Comparison of ENCODE assay signal across 27 cellular contexts in genomic region chr6:32942555-32942954, GRCh38. TPM values are rescaled to one million over a fixed set of nuclear protein-coding genes. Genes with fewer than 3 reads are reported as not detected.
DNase-seq lines count a peak whose midpoint lies in the region; ATAC-seq, FAIRE-seq and TF ChIP-seq lines count a peak whose summit lies in the region.
"Had no signal": no experiment of that assay in that cellular context is flagged by ENCODE, and none has a peak within 500 bp of the region (broad histone marks: within the 10 kb centered on the region; RNA-seq: fewer than 3 reads in every experiment).

No MANE protein-coding gene starts in this region.

- H3K27ac ChIP-seq in CD4-positive, alpha-beta T cell (ENCODE audit: low read depth, low read length) = no peak overlapping the region
- no peak overlapping the region for H3K27ac ChIP-seq in WERI-Rb-1
- H3K27ac ChIP-seq: tibial artery had no signal

- no peaks in the 10 kb centered on the region for H3K27me3 ChIP-seq in CD4-positive, alpha-beta T cell (ENCODE audit: control insufficient read depth, insufficient read depth, low read length)
- no peaks in the 10 kb centered on the region for H3K27me3 ChIP-seq in WERI-Rb-1 (ENCODE audit: insufficient read depth, low read depth, severe bottlenecking)
- H3K27me3 ChIP-seq: body of pancreas had no signal

- H3K4me1 Mint-ChIP-seq in CD4-positive, alpha-beta T cell (ENCODE audit: low read depth) = peaks cover 72% of the 10 kb centered on the region
- H3K4me1 Mint-ChIP-seq in activated T-helper 17 cell treated with anti-CD3 and anti-CD28 coated beads, Interleukin-2, amount 50 U/mL, for 72 hours = peaks cover 35% of the 10 kb centered on the region
- H3K4me1 Mint-ChIP-seq in natural killer cell treated with Interleukin-12 subunit alpha and Interleukin-12 subunit beta and Interleukin-15 and Interleukin-18, amount 100 ng/mL, for 72 hours (ENCODE audit: low read depth in 2 of 2) = peaks cover 59 to 71% of the 10 kb centered on the region in 2 donors
- H3K4me1 Mint-ChIP-seq: endodermal cell had no signal

- no peak for ATAC-seq in CD4-positive, alpha-beta T cell (ENCODE audit: poor library complexity)
- ATAC-seq in activated T-helper 17 cell treated with anti-CD3 and anti-CD28 coated beads, Interleukin-2, amount 50 U/mL, for 72 hours (replicated peaks) = no peak
- no peak for ATAC-seq in natural killer cell treated with Interleukin-12 subunit alpha and Interleukin-12 subunit beta and Interleukin-15 and Interleukin-18, amount 100 ng/mL, for 72 hours
- no peak for ATAC-seq in GM21576 (IDR thresholded peaks at IDR 0.05; ENCODE audit: unreplicated experiment)
- ATAC-seq: body of pancreas; stimulated activated naive CD8-positive, alpha-beta T cell treated with anti-CD3 and anti-CD28 coated beads, Interleukin-15, Interleukin-2, amounts not matched to agents 100 U/mL and 50 U/mL, for 24 hours had no signal

- POLR2A ChIA-PET in CD4-positive, alpha-beta T cell (lab: Charles Lee) = interaction anchor here (2.7 to 7.2 kb wide), 5 partner anchors 8 to 98 kb away, joined by 10 to 325 read pairs (median 17); partner anchors contain the start of genes BRD2, HLA-DMA and PSMB8

- no peak for DNase-seq in CD4-positive, alpha-beta T cell
- no peak for DNase-seq in GM19239 (ENCODE audit: insufficient read length, low spot score)
- DNase-seq in natural killer cell treated with Interleukin-12 subunit alpha and Interleukin-12 subunit beta and Interleukin-15 and Interleukin-18, amount 100 ng/mL, for 72 hours (ENCODE audit: low spot score) = no peak
- no peak for DNase-seq in DMS153 (lab: John Stamatoyannopoulos, UW)
- DNase-seq in WERI-Rb-1 = no peak
- DNase-seq: activated CD4-positive, alpha-beta memory T cell treated with anti-CD3 and anti-CD28 coated beads, Interleukin-2, amount 10 ng/mL, durations not matched to agents 7 days and 5 days; activated naive CD4-positive, alpha-beta T cell treated with Interleukin-2 at 50 U/mL for 16 hours; activated T-cell treated with anti-CD3 and anti-CD28 coated beads, Interleukin-2, amount 50 U/mL, for 1 hour; body of pancreas; endodermal cell; H7; KBM-7; kidney glomerular epithelial cell; NCI-H1048; NCI-H1930; NCI-H2227 treated with DMSO at 0.1 percent for 48 hours; NCI-H774; nephron progenitor cell; SHP77 treated with DMSO at 0.1 percent for 48 hours; stimulated activated CD4-positive, alpha-beta T cell treated with anti-CD3 and anti-CD28 coated beads, Interleukin-2, amount 100 ng/mL, for 24 hours; stimulated activated naive CD8-positive, alpha-beta T cell treated with anti-CD3 and anti-CD28 coated beads, Interleukin-15, Interleukin-2, amounts not matched to agents 100 U/mL and 50 U/mL, for 24 hours; T-helper 1 cell; tibial artery had no signal

- H3K9me3 ChIP-seq in CD4-positive, alpha-beta T cell (ENCODE audit: control insufficient read depth, low read length) = no peaks in the 10 kb centered on the region
- no peaks in the 10 kb centered on the region for H3K9me3 ChIP-seq in WERI-Rb-1 (ENCODE audit: severe bottlenecking)
- H3K9me3 ChIP-seq: body of pancreas, prostate gland had no signal

- no peak overlapping the region for H3K4me3 ChIP-seq in WERI-Rb-1 (ENCODE audit: low read depth, low read length)
- H3K4me3 ChIP-seq: body of pancreas, prostate gland, tibial artery had no signal

- H3K27me3 Mint-ChIP-seq in CD4-positive, alpha-beta T cell = no peaks in the 10 kb centered on the region
- no peaks in the 10 kb centered on the region for H3K27me3 Mint-ChIP-seq in activated T-helper 17 cell treated with anti-CD3 and anti-CD28 coated beads, Interleukin-2, amount 50 U/mL, for 72 hours
- H3K27me3 Mint-ChIP-seq in natural killer cell treated with Interleukin-12 subunit alpha and Interleukin-12 subunit beta and Interleukin-15 and Interleukin-18, amount 100 ng/mL, for 72 hours = no peaks in the 10 kb centered on the region
- H3K27me3 Mint-ChIP-seq: activated CD4-positive, alpha-beta memory T cell treated with anti-CD3 and anti-CD28 coated beads, Interleukin-2, amount 10 ng/mL, durations not matched to agents 7 days and 5 days had no signal

- TF ChIP-seq CTCF in CD4-positive, alpha-beta T cell (IDR thresholded peaks at IDR 0.05) = no peak
- TF ChIP-seq CTCF in WERI-Rb-1 (IDR thresholded peaks at IDR 0.05; ENCODE audit: low read depth, low read length) = no peak

- intact Hi-C loops in CD4-positive, alpha-beta T cell (cut with DNase I, micrococcal nuclease) = no loop called here

- peak overlapping the region; percentile 99 for H3K27ac Mint-ChIP-seq in CD4-positive, alpha-beta T cell
- no peak overlapping the region for H3K27ac Mint-ChIP-seq in activated T-helper 17 cell treated with anti-CD3 and anti-CD28 coated beads, Interleukin-2, amount 50 U/mL, for 72 hours
- H3K27ac Mint-ChIP-seq in natural killer cell treated with Interleukin-12 subunit alpha and Interleukin-12 subunit beta and Interleukin-15 and Interleukin-18, amount 100 ng/mL, for 72 hours = peak overlapping the region; percentile 26 to 96
- H3K27ac Mint-ChIP-seq: endodermal cell, nephron progenitor cell had no signal

- H3K9me3 Mint-ChIP-seq in CD4-positive, alpha-beta T cell = peaks cover 2% of the 10 kb centered on the region
- no peaks in the 10 kb centered on the region for H3K9me3 Mint-ChIP-seq in activated T-helper 17 cell treated with anti-CD3 and anti-CD28 coated beads, Interleukin-2, amount 50 U/mL, for 72 hours
- no peaks in the 10 kb centered on the region for H3K9me3 Mint-ChIP-seq in natural killer cell treated with Interleukin-12 subunit alpha and Interleukin-12 subunit beta and Interleukin-15 and Interleukin-18, amount 100 ng/mL, for 72 hours
- H3K9me3 Mint-ChIP-seq: activated CD4-positive, alpha-beta memory T cell treated with anti-CD3 and anti-CD28 coated beads, Interleukin-2, amount 10 ng/mL, durations not matched to agents 7 days and 5 days; endodermal cell had no signal

- no peaks in the 10 kb centered on the region for H3K36me3 ChIP-seq in WERI-Rb-1
- H3K36me3 ChIP-seq: prostate gland, tibial artery had no signal

- H3K36me3 Mint-ChIP-seq in CD4-positive, alpha-beta T cell (ENCODE audit: low read depth) = no peaks in the 10 kb centered on the region
- H3K36me3 Mint-ChIP-seq in activated T-helper 17 cell treated with anti-CD3 and anti-CD28 coated beads, Interleukin-2, amount 50 U/mL, for 72 hours (ENCODE audit: low read depth) = no peaks in the 10 kb centered on the region
- no peaks in the 10 kb centered on the region for H3K36me3 Mint-ChIP-seq in natural killer cell treated with Interleukin-12 subunit alpha and Interleukin-12 subunit beta and Interleukin-15 and Interleukin-18, amount 100 ng/mL, for 72 hours

- FAIRE-seq in GM19239 (lab: Jason Lieb, UNC) = peak; percentile 86
- FAIRE-seq: colon had no signal

- CTCF ChIA-PET in CD4-positive, alpha-beta T cell (lab: Charles Lee) = interaction anchor here (0.9 to 7.4 kb wide), 6 partner anchors 9 to 104 kb away, joined by 3 to 53 read pairs (median 14); partner anchors contain the start of genes HLA-DMA and TAP2

- H3K4me3 Mint-ChIP-seq in CD4-positive, alpha-beta T cell = peak overlapping the region; percentile 67
- peak overlapping the region; percentile 83 for H3K4me3 Mint-ChIP-seq in activated T-helper 17 cell treated with anti-CD3 and anti-CD28 coated beads, Interleukin-2, amount 50 U/mL, for 72 hours
- peak overlapping the region; percentile 89 for H3K4me3 Mint-ChIP-seq in natural killer cell treated with Interleukin-12 subunit alpha and Interleukin-12 subunit beta and Interleukin-15 and Interleukin-18, amount 100 ng/mL, for 72 hours
- H3K4me3 Mint-ChIP-seq: activated CD4-positive, alpha-beta memory T cell treated with anti-CD3 and anti-CD28 coated beads, Interleukin-2, amount 10 ng/mL, durations not matched to agents 7 days and 5 days; endodermal cell had no signal

RNA-seq across cellular contexts. Expression of gene HLA-DMB, which starts 1.7 kb away (rescaled TPM):
- total RNA-seq in CD4-positive, alpha-beta T cell = 1 to 10 TPM; 4.6 to 6.0 TPM
- 10 to 100 TPM in 1 of 2 donors, 1 to 10 TPM in 1; 2.7 to 17.7 TPM for total RNA-seq in activated T-helper 17 cell treated with anti-CD3 and anti-CD28 coated beads, Interleukin-2, amount 50 U/mL, for 72 hours
- 10 to 100 TPM in 1 of 2 donors, 1 to 10 TPM in 1; 2.7 to 17.8 TPM for total RNA-seq in natural killer cell treated with Interleukin-12 subunit alpha and Interleukin-12 subunit beta and Interleukin-15 and Interleukin-18, amount 100 ng/mL, for 72 hours

RNA-seq across cellular contexts. Expression of gene HLA-DMA, which starts 10.3 kb away (rescaled TPM):
- total RNA-seq in CD4-positive, alpha-beta T cell = 10 to 100 TPM; 14.4 to 16.5 TPM
- 10 to 100 TPM; 22.4 to 53.8 TPM for total RNA-seq in activated T-helper 17 cell treated with anti-CD3 and anti-CD28 coated beads, Interleukin-2, amount 50 U/mL, for 72 hours
- total RNA-seq in natural killer cell treated with Interleukin-12 subunit alpha and Interleukin-12 subunit beta and Interleukin-15 and Interleukin-18, amount 100 ng/mL, for 72 hours = 10 to 100 TPM; 16.9 to 73.0 TPM

RNA-seq across cellular contexts. Expression of gene BRD2, which starts 25.8 kb away (rescaled TPM):
- 100 to 1,000 TPM; 340 to 378 TPM for total RNA-seq in CD4-positive, alpha-beta T cell
- 100 to 1,000 TPM; 229 to 281 TPM for total RNA-seq in activated T-helper 17 cell treated with anti-CD3 and anti-CD28 coated beads, Interleukin-2, amount 50 U/mL, for 72 hours
- total RNA-seq in natural killer cell treated with Interleukin-12 subunit alpha and Interleukin-12 subunit beta and Interleukin-15 and Interleukin-18, amount 100 ng/mL, for 72 hours = 100 to 1,000 TPM; 347 to 352 TPM
